Comparison of ENCODE assay signal across 15 cellular contexts in genomic region chr2:20589975-20590703, GRCh38.
DNase-seq lines count a peak whose midpoint lies in the region; ATAC-seq, FAIRE-seq and TF ChIP-seq lines count a peak whose summit lies in the region.
"Had no signal": no experiment of that assay in that cellular context is flagged by ENCODE, and none has a peak within 500 bp of the region (broad histone marks: within the 10 kb centered on the region; RNA-seq: fewer than 3 reads in every experiment).

No MANE protein-coding gene starts in this region.

- peaks cover 50 to 86% (median 78%) of the 10 kb centered on the region in 10 experiments for H3K4me1 ChIP-seq in BLaER1 treated with 17β-estradiol and CSF1 and Interleukin-3, amounts not matched to agents 10 nM and 100 nM
- H3K4me1 ChIP-seq in Loucy (ENCODE audit: insufficient read depth, low read length, poor library complexity, severe bottlenecking) (peaks cover 24% of the 10 kb centered on the region), osteoblast (ENCODE audit: insufficient read depth, low read length) (peaks cover 38% of the 10 kb centered on the region), mesendoderm (ENCODE audit: control insufficient read depth, low read depth, low read length) (peaks cover 3% of the 10 kb centered on the region)

- H3K79me1 ChIP-seq in mesendoderm (ENCODE audit: low read length), result no peaks in the 10 kb centered on the region

- no peak overlapping the region for H4K8ac ChIP-seq in mesendoderm (ENCODE audit: low read depth, low read length)

- H3K23ac ChIP-seq in mesendoderm (ENCODE audit: low read length), result no peak overlapping the region

- DNase-seq in fibroblast of mammary gland (ENCODE audit: low read depth), result peak; percentile 76
- DNase-seq in osteoblast (ENCODE audit: insufficient read length, low spot score, missing footprints), result peak; percentile 77
- no peak for DNase-seq in NCI-H510A treated with DMSO at 0.1 percent for 48 hours (lab: John Stamatoyannopoulos, UW)
- DNase-seq in HTR-8/SVneo (ENCODE audit: insufficient read length, low spot score), result no peak
- DNase-seq in mesendoderm, result no peak
- DNase-seq: activated T-cell treated with anti-CD3 and anti-CD28 coated beads, Interleukin-2, amount 50 U/mL, for 24 hours; effector CD4-positive, alpha-beta T cell; Kasumi-1; stimulated activated CD4-positive, alpha-beta T cell treated with anti-CD3 and anti-CD28 coated beads, Interleukin-4, amount 100 ng/mL, for 4 hours; stimulated activated naive CD4-positive, alpha-beta T cell treated with Interleukin-2 at 50 U/mL for 16 hours; SW 1271 had no signal

- no CpG with 5 or more reads among the region's 14 CpGs for WGBS in mesendoderm (ENCODE audit: extremely low coverage, insufficient coverage, low lambda C conversion rate)

- H2BK120ac ChIP-seq in mesendoderm (ENCODE audit: low read depth, low read length), result no peak overlapping the region

- no peaks in the 10 kb centered on the region for H3K9me3 ChIP-seq in BLaER1 treated with 17β-estradiol and CSF1 and Interleukin-3, amounts not matched to agents 10 nM and 100 nM (replicated peaks in 1 of 11)
- H3K9me3 ChIP-seq in Loucy (ENCODE audit: insufficient read depth, low read depth, low read length), result no peaks in the 10 kb centered on the region
- no peaks in the 10 kb centered on the region for H3K9me3 ChIP-seq in osteoblast (ENCODE audit: low read depth, low read length)
- H3K9me3 ChIP-seq: ascending aorta had no signal

- H3K9me2 ChIP-seq in Loucy (replicated peaks; ENCODE audit: low read depth, low read length), result no peaks in the 10 kb centered on the region

- H4K20me1 ChIP-seq in BLaER1 treated with 17β-estradiol and CSF1 and Interleukin-3, amounts not matched to agents 10 nM and 100 nM, result peaks cover 0 to 8% (median 4%) of the 10 kb centered on the region in 11 experiments; a peak in 8 of 22 replicates
- H4K20me1 ChIP-seq in Loucy (ENCODE audit: insufficient read depth, low read length, poor library complexity, severe bottlenecking) (no peaks in the 10 kb centered on the region), osteoblast (ENCODE audit: insufficient read depth, low read length) (no peaks in the 10 kb centered on the region)

- no peak overlapping the region for H3K4ac ChIP-seq in mesendoderm (ENCODE audit: low read depth, low read length)

- H2AK5ac ChIP-seq in mesendoderm (ENCODE audit: low read length), result no peak overlapping the region

- no peak overlapping the region for H3K18ac ChIP-seq in mesendoderm (ENCODE audit: low read length)

- H2BK15ac ChIP-seq in mesendoderm (replicated peaks; ENCODE audit: low read depth), result no peak overlapping the region

- H3K79me2 ChIP-seq in Loucy (ENCODE audit: insufficient read depth, low read length) (no peaks in the 10 kb centered on the region), osteoblast (ENCODE audit: insufficient read depth, low read length) (no peaks in the 10 kb centered on the region), mesendoderm (ENCODE audit: control insufficient read depth, insufficient read depth, low read length) (no peaks in the 10 kb centered on the region)

- no peak overlapping the region for H3K4me3 ChIP-seq in BLaER1 treated with 17β-estradiol and CSF1 and Interleukin-3, amounts not matched to agents 10 nM and 100 nM
- H3K4me3 ChIP-seq in Loucy (ENCODE audit: low read length, poor library complexity, severe bottlenecking), result no peak overlapping the region
- no peak overlapping the region for H3K4me3 ChIP-seq in fibroblast of mammary gland (ENCODE audit: control insufficient read depth, low read depth, low read length)
- H3K4me3 ChIP-seq in osteoblast (ENCODE audit: insufficient read depth, low read length), result no peak overlapping the region
- H3K4me3 ChIP-seq in mesendoderm (ENCODE audit: low read length), result no peak overlapping the region
- H3K4me3 ChIP-seq: ascending aorta had no signal

- peak overlapping the region in 10 of 11 experiments; percentile 43 to 95 (median 82); a peak in 20 of 22 replicates for H3K4me2 ChIP-seq in BLaER1 treated with 17β-estradiol and CSF1 and Interleukin-3, amounts not matched to agents 10 nM and 100 nM
- H3K4me2 ChIP-seq in Loucy (ENCODE audit: low read depth, low read length, poor library complexity, severe bottlenecking), result no peak overlapping the region
- H3K4me2 ChIP-seq in osteoblast (ENCODE audit: insufficient read depth, low read length), result no peak overlapping the region
- H3K4me2 ChIP-seq in mesendoderm (ENCODE audit: low read length), result no peak overlapping the region

- H3K27ac ChIP-seq in BLaER1 treated with 17β-estradiol and CSF1 and Interleukin-3, amounts not matched to agents 10 nM and 100 nM, result no peak overlapping the region
- H3K27ac ChIP-seq in osteoblast (ENCODE audit: low read depth, low read length) (peak overlapping the region; percentile 53), mesendoderm (ENCODE audit: low read depth, low read length) (no peak overlapping the region)
- H3K27ac ChIP-seq: ascending aorta had no signal

- H3K56ac ChIP-seq in mesendoderm (ENCODE audit: low read length), result no peak overlapping the region

- H4K5ac ChIP-seq in mesendoderm (ENCODE audit: low read length), result no peak overlapping the region

- no peak for TF ChIP-seq POLR2A in GM18505 (IDR thresholded peaks at IDR 0.05; ENCODE audit: borderline replicate concordance, extremely low read depth, insufficient read depth, insufficient read length)

- peak overlapping the region in 1 of 11 experiments; percentile 12; a peak in 1 of 22 replicates for H3K9ac ChIP-seq in BLaER1 treated with 17β-estradiol and CSF1 and Interleukin-3, amounts not matched to agents 10 nM and 100 nM
- H3K9ac ChIP-seq in Loucy (ENCODE audit: low read depth, low read length, poor library complexity, severe bottlenecking) (peak overlapping the region; percentile 9), mesendoderm (ENCODE audit: low read length) (no peak overlapping the region)

- TF ChIP-seq CTCF in Loucy (conservative IDR thresholded peaks at IDR 0.05; ENCODE audit: low read length), result no peak
- no peak for TF ChIP-seq CTCF in fibroblast of mammary gland (conservative IDR thresholded peaks at IDR 0.05; ENCODE audit: control insufficient read depth, insufficient read depth, low read depth, low read length)
- TF ChIP-seq CTCF in osteoblast (IDR thresholded peaks at IDR 0.05; ENCODE audit: extremely low read depth, low read depth, low read length), result no peak

- no peak for FAIRE-seq in HTR-8/SVneo (lab: Jason Lieb, UNC)

- no peak for ATAC-seq in GM18505 (IDR thresholded peaks at IDR 0.05; ENCODE audit: unreplicated experiment)

- H3K27me3 ChIP-seq in BLaER1 treated with 17β-estradiol and CSF1 and Interleukin-3, amounts not matched to agents 10 nM and 100 nM, result peaks cover 0 to 40% (median 7%) of the 10 kb centered on the region in 11 experiments; a peak in 8 of 22 replicates
- H3K27me3 ChIP-seq in Loucy (ENCODE audit: insufficient read depth, low read length, poor library complexity, severe bottlenecking), result no peaks in the 10 kb centered on the region
- H3K27me3 ChIP-seq in osteoblast (ENCODE audit: insufficient read depth, low read length), result no peaks in the 10 kb centered on the region
- H3K27me3 ChIP-seq in mesendoderm (ENCODE audit: insufficient read depth, low read length, poor library complexity), result no peaks in the 10 kb centered on the region
- H3K27me3 ChIP-seq: ascending aorta had no signal

- no peaks in the 10 kb centered on the region for H3F3A ChIP-seq in Loucy (ENCODE audit: low read depth)

- no peak overlapping the region for H2AFZ ChIP-seq in Loucy (ENCODE audit: low read length)
- no peak overlapping the region for H2AFZ ChIP-seq in osteoblast (ENCODE audit: low read length)

- no peak overlapping the region for H2BK5ac ChIP-seq in mesendoderm (ENCODE audit: low read length)

- no peaks in the 10 kb centered on the region for H3K36me3 ChIP-seq in BLaER1 treated with 17β-estradiol and CSF1 and Interleukin-3, amounts not matched to agents 10 nM and 100 nM
- H3K36me3 ChIP-seq in Loucy (ENCODE audit: insufficient read depth, low read length), result no peaks in the 10 kb centered on the region
- H3K36me3 ChIP-seq in osteoblast (ENCODE audit: insufficient read depth, low read length), result no peaks in the 10 kb centered on the region
- no peaks in the 10 kb centered on the region for H3K36me3 ChIP-seq in mesendoderm (ENCODE audit: control insufficient read depth, insufficient read depth, low read length)
- H3K36me3 ChIP-seq: ascending aorta had no signal

Comparison
In these comparisons a context has a peak if more than half of its experiments do, and no peak if none do; other contexts are left out.
1. H3K4me2 ChIP-seq: peak in BLaER1 treated with 17β-estradiol and CSF1 and Interleukin-3, amounts not matched to agents 10 nM and 100 nM (10 of 11); none in Loucy (single experiment), osteoblast (single experiment) and mesendoderm (single experiment).
2. DNase-seq: peak in fibroblast of mammary gland (single experiment) and osteoblast (single experiment); none in NCI-H510A treated with DMSO at 0.1 percent for 48 hours (single experiment), HTR-8/SVneo (single experiment) and mesendoderm (single experiment).